In the genomic region with DNA sequence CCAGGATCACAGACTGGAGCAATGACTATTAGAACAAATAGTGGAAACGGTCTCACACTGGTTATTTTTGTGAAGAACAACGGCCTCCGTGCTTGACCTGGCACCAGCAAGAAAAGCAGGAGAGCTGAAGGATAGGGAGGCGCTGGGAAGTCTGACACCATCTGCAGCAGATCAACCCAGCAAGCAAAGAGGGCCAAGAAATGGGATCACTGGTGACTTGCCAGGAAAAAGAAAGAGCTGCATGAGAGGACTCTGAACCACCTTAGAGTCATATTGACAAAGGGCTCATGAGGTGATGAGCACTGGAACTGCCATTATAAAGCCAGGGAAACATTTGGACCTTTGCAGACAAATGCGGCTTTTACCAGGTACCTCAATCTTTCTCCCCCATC, we compare ENCODE assay signal across 1 cellular context.
TF ChIP-seq lines count a peak whose summit lies in the region.

No MANE protein-coding gene starts in this region.

TF ChIP-seq in IMR-90, 13 proteins besides CTCF, POLR2A, EP300 and RAD21:
- no peak for TF ChIP-seq FOS (IDR thresholded peaks at IDR 0.05; ENCODE audit: low read depth, low read length)
